In the genomic region with DNA sequence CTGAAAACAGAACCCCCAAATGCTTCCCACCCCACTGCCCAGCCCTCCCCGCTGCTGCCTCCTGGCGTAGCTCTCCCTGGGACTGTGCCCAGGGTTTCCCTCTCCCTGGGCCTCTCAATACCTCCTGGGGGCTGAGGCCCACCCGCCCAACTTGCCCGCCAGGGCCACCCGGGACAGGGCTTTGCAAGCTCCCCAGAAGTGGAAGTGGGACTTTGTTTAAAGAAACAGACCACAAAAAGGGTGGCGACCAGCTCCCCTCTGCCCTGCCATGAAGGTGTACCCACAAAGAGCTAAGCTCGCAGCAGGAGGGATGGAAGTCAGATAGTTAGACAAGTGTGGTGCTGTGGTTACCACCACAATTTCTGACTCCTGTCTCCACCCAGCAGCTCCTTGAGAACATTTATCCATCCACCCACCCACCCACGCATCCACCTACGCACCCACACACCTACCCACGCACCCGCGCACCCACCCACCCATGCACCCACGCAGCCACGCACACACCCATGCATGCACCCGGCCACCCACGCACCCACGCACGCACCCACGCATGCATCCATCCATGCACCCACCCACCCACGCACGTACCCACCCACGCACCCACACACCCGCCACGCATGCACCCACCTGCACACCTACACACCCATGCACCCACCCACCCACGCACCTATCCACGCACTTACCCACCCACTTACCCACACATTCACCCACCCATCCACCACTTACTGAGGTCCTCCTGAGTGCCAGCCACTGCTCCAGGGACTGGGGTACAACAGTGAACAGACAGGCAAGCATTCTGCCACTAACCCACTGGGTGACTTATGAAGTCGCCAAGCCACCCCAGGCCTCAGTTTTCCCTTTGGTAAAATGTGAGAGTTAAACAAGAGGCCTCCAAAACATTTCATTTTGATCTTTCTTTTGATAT, we compare ENCODE assay signal across 11 cellular contexts.
DNase-seq lines count a peak whose midpoint lies in the region; ATAC-seq and TF ChIP-seq lines count a peak whose summit lies in the region.
"Had no signal": no experiment of that assay in that cellular context is flagged by ENCODE, and none has a peak within 500 bp of the region (broad histone marks: within the 10 kb centered on the region; RNA-seq: fewer than 3 reads in every experiment).

No MANE protein-coding gene starts in this region.

- 82 to 88% (median 87%) methylated on average over 22 to 27 of the region's 27 CpGs for WGBS in heart left ventricle, 4 donors
- WGBS in tibial nerve, 2 donors = 76 to 78% methylated on average over 27 of the region's 27 CpGs

- H3K27ac Mint-ChIP-seq in activated CD4-positive, alpha-beta T cell treated with anti-CD3 and anti-CD28 coated beads, Interleukin-2, amount 10 ng/mL, durations not matched to agents 7 days and 5 days = no peak overlapping the region
- H3K27ac Mint-ChIP-seq: progenitor cell of endocrine pancreas had no signal

- H3K4me3 ChIP-seq in heart left ventricle (peak overlapping the region in 7 of 12 donors; percentile 3 to 49 (median 14)), left ventricle myocardium inferior (peak overlapping the region; percentile 27), tibial nerve (peak overlapping the region in 1 of 4 donors; percentile 33)

- H3K4me1 ChIP-seq in heart left ventricle (peaks cover 0 to 60% (median 14%) of the 10 kb centered on the region in 12 donors), left ventricle myocardium inferior (peaks cover 30% of the 10 kb centered on the region), tibial nerve (peaks cover 0 to 46% (median 5%) of the 10 kb centered on the region in 4 donors)

- CTCF ChIA-PET in activated CD4-positive, alpha-beta T cell treated with anti-CD3 and anti-CD28 coated beads, Interleukin-2, amount 10 ng/mL, durations not matched to agents 7 days and 5 days (lab: Charles Lee) = interaction anchor here (0.6 to 0.9 kb wide), 2 partner anchors 10 to 95 kb away, joined by 3 read pairs; no protein-coding TSS in a partner anchor

- H3K27ac ChIP-seq in heart left ventricle = peak overlapping the region in 5 of 12 donors; percentile 9 to 89 (median 34)
- peak overlapping the region; percentile 42 for H3K27ac ChIP-seq in left ventricle myocardium inferior (replicated peaks)
- peak overlapping the region in 3 of 4 donors; percentile 31 to 75 (median 59) for H3K27ac ChIP-seq in tibial nerve

- DNase-seq in heart left ventricle (no peak), left ventricle myocardium superior (no peak), left ventricle myocardium inferior (no peak), tibial nerve (ENCODE audit: low spot score in 2 of 2) (no peak), Kasumi-1 (lab: John Stamatoyannopoulos, UW) (no peak), GM19238 (ENCODE audit: insufficient read length, low spot score) (no peak), D341Med (ENCODE audit: low spot score) (no peak)
- peak; percentile 32 for DNase-seq in activated CD4-positive, alpha-beta T cell treated with anti-CD3 and anti-CD28 coated beads, Interleukin-2, amount 10 ng/mL, durations not matched to agents 7 days and 5 days
- DNase-seq: mesendoderm had no signal

- H3K4me1 Mint-ChIP-seq in activated CD4-positive, alpha-beta T cell treated with anti-CD3 and anti-CD28 coated beads, Interleukin-2, amount 10 ng/mL, durations not matched to agents 7 days and 5 days = peaks cover 40% of the 10 kb centered on the region
- H3K4me1 Mint-ChIP-seq: B cell had no signal

- TF ChIP-seq EP300 in tibial nerve (IDR thresholded peaks at IDR 0.05) = no peak

- H3K36me3 ChIP-seq in heart left ventricle (no peaks in the 10 kb centered on the region), left ventricle myocardium inferior (no peaks in the 10 kb centered on the region), tibial nerve (no peaks in the 10 kb centered on the region)

- no peak overlapping the region for H3K4me3 Mint-ChIP-seq in activated CD4-positive, alpha-beta T cell treated with anti-CD3 and anti-CD28 coated beads, Interleukin-2, amount 10 ng/mL, durations not matched to agents 7 days and 5 days
- H3K4me3 Mint-ChIP-seq: B cell had no signal

- no peaks in the 10 kb centered on the region for H3K27me3 ChIP-seq in heart left ventricle
- H3K27me3 ChIP-seq in left ventricle myocardium inferior (ENCODE audit: low read depth) = no peaks in the 10 kb centered on the region
- no peaks in the 10 kb centered on the region for H3K27me3 ChIP-seq in tibial nerve

- peaks cover 0 to 12% (median 0%) of the 10 kb centered on the region in 12 donors for H3K9me3 ChIP-seq in heart left ventricle
- H3K9me3 ChIP-seq in left ventricle myocardium inferior (replicated peaks) = peaks cover 8% of the 10 kb centered on the region
- H3K9me3 ChIP-seq in tibial nerve = no peaks in the 10 kb centered on the region

- no peaks in the 10 kb centered on the region for H3K36me3 Mint-ChIP-seq in activated CD4-positive, alpha-beta T cell treated with anti-CD3 and anti-CD28 coated beads, Interleukin-2, amount 10 ng/mL, durations not matched to agents 7 days and 5 days (ENCODE audit: low read depth)

- no peak for ATAC-seq in heart left ventricle
- no peak for ATAC-seq in left ventricle myocardium superior

- intact Hi-C loops in heart left ventricle (cut with DNase I) = no loop called here
- intact Hi-C loops in left ventricle myocardium superior (cut with micrococcal nuclease) = no loop called here
- intact Hi-C loops in left ventricle myocardium inferior (cut with micrococcal nuclease) = no loop called here

- POLR2A ChIA-PET in activated CD4-positive, alpha-beta T cell treated with anti-CD3 and anti-CD28 coated beads, Interleukin-2, amount 10 ng/mL, durations not matched to agents 7 days and 5 days (lab: Charles Lee) = no interaction called here

- TF ChIP-seq CTCF in heart left ventricle (IDR thresholded peaks at IDR 0.05) (no peak), left ventricle myocardium inferior (IDR thresholded peaks at IDR 0.05; ENCODE audit: borderline replicate concordance) (no peak), tibial nerve (IDR thresholded peaks at IDR 0.05) (no peak)

- TF ChIP-seq POLR2A in heart left ventricle (IDR thresholded peaks at IDR 0.05) = no peak
- no peak for TF ChIP-seq POLR2A in tibial nerve (IDR thresholded peaks at IDR 0.05)

- H3K9me3 Mint-ChIP-seq in activated CD4-positive, alpha-beta T cell treated with anti-CD3 and anti-CD28 coated beads, Interleukin-2, amount 10 ng/mL, durations not matched to agents 7 days and 5 days = no peaks in the 10 kb centered on the region

- H3K27me3 Mint-ChIP-seq in activated CD4-positive, alpha-beta T cell treated with anti-CD3 and anti-CD28 coated beads, Interleukin-2, amount 10 ng/mL, durations not matched to agents 7 days and 5 days = peaks cover 9% of the 10 kb centered on the region
